Comparison of ENCODE assay signal across 9 cellular contexts in genomic region chr4:48699470-48699869, GRCh38.
DNase-seq lines count a peak whose midpoint lies in the region; ATAC-seq, FAIRE-seq and TF ChIP-seq lines count a peak whose summit lies in the region.
"Had no signal": no experiment of that assay in that cellular context is flagged by ENCODE, and none has a peak within 500 bp of the region (broad histone marks: within the 10 kb centered on the region; RNA-seq: fewer than 3 reads in every experiment).

No MANE protein-coding gene starts in this region.

- WGBS in HepG2 (ENCODE audit: low lambda C conversion rate), result 79% methylated on average over 1 of the region's 1 CpG

- POLR2A ChIA-PET in HepG2 (lab: Yijun Ruan, JAX), result no interaction called here

- no peaks in the 10 kb centered on the region for H4K20me1 ChIP-seq in HepG2 (ENCODE audit: insufficient read depth, low read length)

- no TSS peak for BruUV-seq in HepG2 (replicated peaks; lab: Mats Ljungman, UMichigan)

- H2AFZ ChIP-seq in HepG2 (ENCODE audit: low read length), result no peak overlapping the region

- H3K9ac ChIP-seq in adipocyte (ENCODE audit: low read length) (no peak overlapping the region), HepG2 (ENCODE audit: insufficient read depth, low read depth, low read length) (no peak overlapping the region)

- peak overlapping the region; percentile 11; the same call in 1 of the 2 replicates for H3K4me3 ChIP-seq in AG10803 (ENCODE audit: low read length)
- H3K4me3 ChIP-seq in adipocyte (ENCODE audit: low read length), result no peak overlapping the region
- no peak overlapping the region for H3K4me3 ChIP-seq in HepG2 (replicated peaks in 1 of 3; ENCODE audit: insufficient read depth in 1 of 3, low read depth in 2 of 3, low read length in 3 of 3)
- H3K4me3 ChIP-seq in uterus, result no peak overlapping the region

- CTCF ChIA-PET in HepG2 (lab: Yijun Ruan, JAX; ENCODE audit: low intra/inter-chr PET ratio, low total read pairs), result no interaction called here

- H3K4me2 ChIP-seq in HepG2 (ENCODE audit: low read depth, low read length), result no peak overlapping the region

- ATAC-seq in HG02759 (IDR thresholded peaks at IDR 0.05; ENCODE audit: unreplicated experiment), result peak; percentile 15
- no peak for ATAC-seq in HepG2
- no peak for ATAC-seq in HG02840 (IDR thresholded peaks at IDR 0.05; ENCODE audit: low FRiP score, unreplicated experiment)
- ATAC-seq in HG03342 (IDR thresholded peaks at IDR 0.05; ENCODE audit: unreplicated experiment), result no peak

- TF ChIP-seq RAD21 in HepG2 (CRISPR knock-in tag; IDR thresholded peaks at IDR 0.05), result no peak

- H3K27ac ChIP-seq in HepG2 (ENCODE audit: extremely low read length, insufficient read depth, low read length) (no peak overlapping the region), uterus (no peak overlapping the region)

- intact Hi-C loops in HepG2 (cut with micrococcal nuclease; ENCODE audit: unreplicated experiment) (loop anchor here (5.0 kb wide), 1 partner anchor 73 kb away; no protein-coding TSS in a partner anchor), uterus (cut with DNase I; ENCODE audit: low total_unique reads) (no loop called here)

- in situ Hi-C loops in HepG2 (cut with HindIII; ENCODE audit: extremely low pct_ligation_motif_present, low pct_unique_long_range_greater_than_20kb), result no loop called here

- no peak for TF ChIP-seq CTCF in AG10803 (conservative IDR thresholded peaks at IDR 0.05; ENCODE audit: low read length)
- no peak for TF ChIP-seq CTCF in HepG2 (CRISPR knock-in tag; IDR thresholded peaks at IDR 0.05)
- TF ChIP-seq CTCF in uterus (IDR thresholded peaks at IDR 0.05), result no peak

- no peak for FAIRE-seq in HepG2 (lab: Jason Lieb, UNC)
- FAIRE-seq: D721Med had no signal

- no peak for DNase-seq in AG10803 (ENCODE audit: low read depth)
- peak; percentile 15 for DNase-seq in adipocyte (ENCODE audit: low read depth)
- DNase-seq in HepG2 (ENCODE audit: low spot score), result peak; percentile 7
- DNase-seq in C1 segment of cervical spinal cord (lab: John Stamatoyannopoulos, UW), result no peak
- DNase-seq in uterus, result no peak

- no peaks in the 10 kb centered on the region for H3K27me3 ChIP-seq in adipocyte (replicated peaks; ENCODE audit: control insufficient read depth, insufficient read depth, low read length)
- no peaks in the 10 kb centered on the region for H3K27me3 ChIP-seq in HepG2 (ENCODE audit: control insufficient read depth in 1 of 2, insufficient read depth in 2 of 2, low read length in 2 of 2)
- H3K27me3 ChIP-seq in uterus, result no peaks in the 10 kb centered on the region

- H3K36me3 ChIP-seq in adipocyte (ENCODE audit: control insufficient read depth, insufficient read depth, low read length, severe bottlenecking), result no peaks in the 10 kb centered on the region
- peaks cover 0 to 2% of the 10 kb centered on the region in 2 experiments; a peak in 1 of 5 replicates for H3K36me3 ChIP-seq in HepG2 (replicated peaks in 1 of 2; ENCODE audit: control insufficient read depth in 1 of 2, insufficient read depth in 2 of 2, low read length in 2 of 2)
- H3K36me3 ChIP-seq in uterus, result no peaks in the 10 kb centered on the region

- peaks cover 21% of the 10 kb centered on the region for H3K4me1 ChIP-seq in adipocyte (ENCODE audit: control insufficient read depth, insufficient read depth, low read length)
- peaks cover 35% of the 10 kb centered on the region for H3K4me1 ChIP-seq in HepG2 (ENCODE audit: insufficient read depth, low read length)
- no peaks in the 10 kb centered on the region for H3K4me1 ChIP-seq in uterus

- TF ChIP-seq POLR2A in HepG2 (IDR thresholded peaks at IDR 0.05; ENCODE audit: insufficient read depth in 1 of 2, low read depth in 2 of 2, low read length in 2 of 2) (no peak), uterus (IDR thresholded peaks at IDR 0.05) (no peak)

- no peak for TF ChIP-seq EP300 in HepG2 (IDR thresholded peaks at IDR 0.05; ENCODE audit: low read depth in 2 of 2, low read length in 2 of 2)
- no peak for TF ChIP-seq EP300 in HepG2 (CRISPR knock-in tag; IDR thresholded peaks at IDR 0.05; ENCODE audit: borderline replicate concordance)

- H3K9me3 ChIP-seq in adipocyte (ENCODE audit: control insufficient read depth, low read length) (no peaks in the 10 kb centered on the region), HepG2 (ENCODE audit: low read length) (no peaks in the 10 kb centered on the region), uterus (no peaks in the 10 kb centered on the region)

- peaks cover 2% of the 10 kb centered on the region for H3K79me2 ChIP-seq in HepG2 (ENCODE audit: insufficient read depth, low read length)

TF ChIP-seq in HepG2, 621 proteins besides CTCF, POLR2A, EP300 and RAD21:
- no peak for TF ChIP-seq ZNF33B (CRISPR knock-in tag; IDR thresholded peaks at IDR 0.05)
- TF ChIP-seq CEBPG (CRISPR knock-in tag; IDR thresholded peaks at IDR 0.05), result peak; percentile 58
- no peak for TF ChIP-seq IRF9 (CRISPR knock-in tag; IDR thresholded peaks at IDR 0.05; ENCODE audit: borderline replicate concordance)
- no peak for TF ChIP-seq PCBP1 (IDR thresholded peaks at IDR 0.05; ENCODE audit: borderline replicate concordance, low read depth, low read length)
- TF ChIP-seq CERS6 (CRISPR knock-in tag; IDR thresholded peaks at IDR 0.05), result no peak
- TF ChIP-seq MAFK (conservative IDR thresholded peaks at IDR 0.05 in 1 of 2, IDR thresholded peaks at IDR 0.05 in 1 of 2; ENCODE audit: low read length in 2 of 2), result peak; percentile 30 to 46
- TF ChIP-seq ZSCAN21 (CRISPR knock-in tag; IDR thresholded peaks at IDR 0.05; ENCODE audit: borderline replicate concordance), result no peak
- peak; percentile 45; the same call in 1 of the 2 replicates for TF ChIP-seq FOXA3 (CRISPR knock-in tag; IDR thresholded peaks at IDR 0.05)
- TF ChIP-seq ZNF644 (CRISPR knock-in tag; IDR thresholded peaks at IDR 0.05; ENCODE audit: low read depth), result no peak
- TF ChIP-seq FOXA1 (IDR thresholded peaks at IDR 0.05), result no peak
- peak; percentile 55 for TF ChIP-seq FOXA1 (CRISPR knock-in tag; IDR thresholded peaks at IDR 0.05)
- TF ChIP-seq ZNF12 (CRISPR knock-in tag; IDR thresholded peaks at IDR 0.05), result no peak
- peak; percentile 39; the same call in 1 of the 2 replicates for TF ChIP-seq CEBPB (IDR thresholded peaks at IDR 0.05; ENCODE audit: borderline replicate concordance, low read depth, low read length)
- TF ChIP-seq ZNF710 (CRISPR knock-in tag; IDR thresholded peaks at IDR 0.05; ENCODE audit: borderline replicate concordance), result no peak
- no peak for TF ChIP-seq ZBTB26 (CRISPR knock-in tag; IDR thresholded peaks at IDR 0.05; ENCODE audit: borderline replicate concordance)

Comparison
In these comparisons a context has a peak if more than half of its experiments do, and no peak if none do; other contexts are left out.
1. DNase-seq: peak in adipocyte (single experiment) and HepG2 (single experiment); none in AG10803 (single experiment), C1 segment of cervical spinal cord (0 of 14) and uterus (0 of 2).